Comparison of ENCODE assay signal across 16 cellular contexts in the genomic region with DNA sequence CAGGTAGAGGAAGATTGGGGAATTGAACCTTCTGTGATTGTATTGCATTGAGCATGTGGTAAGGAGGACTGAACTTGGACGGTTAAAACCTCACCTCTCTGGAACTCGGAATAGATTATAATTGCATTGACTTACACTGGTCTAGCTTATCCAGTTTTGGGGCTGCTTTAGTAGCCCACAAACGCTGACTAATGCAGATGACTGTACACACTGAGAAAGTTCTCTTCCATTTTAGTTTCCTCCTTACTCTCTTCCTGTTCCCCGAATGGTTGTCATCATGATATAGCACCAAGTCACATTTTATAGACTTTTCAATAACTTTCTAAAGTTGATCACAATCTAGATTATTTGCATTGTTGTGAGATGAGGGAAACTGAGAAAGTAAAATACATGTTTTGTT.
DNase-seq lines count a peak whose midpoint lies in the region; ATAC-seq and TF ChIP-seq lines count a peak whose summit lies in the region.
"Had no signal": no experiment of that assay in that cellular context is flagged by ENCODE, and none has a peak within 500 bp of the region (broad histone marks: within the 10 kb centered on the region; RNA-seq: fewer than 3 reads in every experiment).

No MANE protein-coding gene starts in this region.

- no peaks in the 10 kb centered on the region for H3K36me3 Mint-ChIP-seq in activated T-cell treated with anti-CD3 and anti-CD28 coated beads, Interleukin-2, amount 50 U/mL, for 72 hours (ENCODE audit: insufficient read depth in 2 of 2)

- intact Hi-C loops in tibial artery (cut with DNase I; ENCODE audit: low total_unique reads) = no loop called here

- peaks cover 36% of the 10 kb centered on the region for H3K4me1 Mint-ChIP-seq in activated T-cell treated with anti-CD3 and anti-CD28 coated beads, Interleukin-2, amount 50 U/mL, for 72 hours (ENCODE audit: low read depth)

- H3K27me3 Mint-ChIP-seq in activated T-cell treated with anti-CD3 and anti-CD28 coated beads, Interleukin-2, amount 50 U/mL, for 72 hours (ENCODE audit: low read depth) = no peaks in the 10 kb centered on the region
- H3K27me3 Mint-ChIP-seq: T-cell had no signal

- H3K27me3 ChIP-seq in RWPE2 (ENCODE audit: insufficient read depth, poor library complexity, severe bottlenecking) (no peaks in the 10 kb centered on the region), tibial artery (no peaks in the 10 kb centered on the region)

- H3K27ac ChIP-seq in RWPE2 (ENCODE audit: poor library complexity, severe bottlenecking) (no peak overlapping the region), tibial artery (peak overlapping the region; percentile 15 to 73)

- ATAC-seq in activated T-cell treated with anti-CD3 and anti-CD28 coated beads, Interleukin-2, amount 50 U/mL, for 72 hours (replicated peaks in 1 of 2) = peak; percentile 87 to 93
- ATAC-seq in RWPE2 (ENCODE audit: low read depth) (peak; percentile 81), esophagus mucosa (peak; percentile 97), HG02884 (IDR thresholded peaks at IDR 0.05; ENCODE audit: unreplicated experiment) (no peak)
- ATAC-seq: T-cell had no signal

- H3K36me3 ChIP-seq in RWPE2 (ENCODE audit: low read depth) = no peaks in the 10 kb centered on the region
- no peaks in the 10 kb centered on the region for H3K36me3 ChIP-seq in tibial artery

- TF ChIP-seq CTCF in RWPE2 (IDR thresholded peaks at IDR 0.05; ENCODE audit: poor library complexity, severe bottlenecking) (no peak), tibial artery (IDR thresholded peaks at IDR 0.05) (no peak)

- H3K4me3 Mint-ChIP-seq in activated T-cell treated with anti-CD3 and anti-CD28 coated beads, Interleukin-2, amount 50 U/mL, for 72 hours = no peak overlapping the region
- H3K4me3 Mint-ChIP-seq: T-cell had no signal

- H3K4me3 ChIP-seq in RWPE2 (ENCODE audit: severe bottlenecking) (no peak overlapping the region), tibial artery (no peak overlapping the region)

- H3K9me3 ChIP-seq in RWPE2 (ENCODE audit: severe bottlenecking) (no peaks in the 10 kb centered on the region), tibial artery (no peaks in the 10 kb centered on the region)

- H3K4me1 ChIP-seq in RWPE2 (ENCODE audit: insufficient read depth, poor library complexity, severe bottlenecking) (peaks cover 12% of the 10 kb centered on the region), tibial artery (peaks cover 0 to 76% (median 37%) of the 10 kb centered on the region in 4 donors)

- H3K27ac Mint-ChIP-seq in activated T-cell treated with anti-CD3 and anti-CD28 coated beads, Interleukin-2, amount 50 U/mL, for 72 hours = peak overlapping the region; percentile 21
- H3K27ac Mint-ChIP-seq: T-cell had no signal

- no peaks in the 10 kb centered on the region for H3K9me3 Mint-ChIP-seq in activated T-cell treated with anti-CD3 and anti-CD28 coated beads, Interleukin-2, amount 50 U/mL, for 72 hours
- H3K9me3 Mint-ChIP-seq: T-cell had no signal

- peak; percentile 5 to 9 for DNase-seq in activated T-cell treated with anti-CD3 and anti-CD28 coated beads, Interleukin-2, amount 50 U/mL, for 72 hours
- no peak for DNase-seq in activated T-cell treated with anti-CD3 and anti-CD28 coated beads, Interleukin-2, amount 50 U/mL, for 1 hour
- no peak for DNase-seq in RWPE2 (ENCODE audit: low spot score)
- DNase-seq in tibial artery = no peak
- DNase-seq in GM19238 (ENCODE audit: insufficient read length, low spot score) = no peak
- DNase-seq in DMS 273 (lab: John Stamatoyannopoulos, UW; ENCODE audit: unreplicated experiment) = no peak
- DNase-seq: activated CD8-positive, alpha-beta memory T cell treated with anti-CD3 and anti-CD28 coated beads for 24 hours; anterior cingulate cortex; C1 segment of cervical spinal cord; DMS 273 treated with DMSO at 0.1 percent for 48 hours; MV-4-11; NCI-H187; Right ventricle myocardium superior; T-cell had no signal

Comparison
In these comparisons a context has a peak if more than half of its experiments do, and no peak if none do; other contexts are left out.
1. DNase-seq: peak in activated T-cell treated with anti-CD3 and anti-CD28 coated beads, Interleukin-2, amount 50 U/mL, for 72 hours (2 of 2); none in activated T-cell treated with anti-CD3 and anti-CD28 coated beads, Interleukin-2, amount 50 U/mL, for 1 hour (single experiment), RWPE2 (single experiment), tibial artery (0 of 2), GM19238 (single experiment) and DMS 273 (single experiment).